11 cellular contexts compared by ENCODE assay signal in the genomic region with DNA sequence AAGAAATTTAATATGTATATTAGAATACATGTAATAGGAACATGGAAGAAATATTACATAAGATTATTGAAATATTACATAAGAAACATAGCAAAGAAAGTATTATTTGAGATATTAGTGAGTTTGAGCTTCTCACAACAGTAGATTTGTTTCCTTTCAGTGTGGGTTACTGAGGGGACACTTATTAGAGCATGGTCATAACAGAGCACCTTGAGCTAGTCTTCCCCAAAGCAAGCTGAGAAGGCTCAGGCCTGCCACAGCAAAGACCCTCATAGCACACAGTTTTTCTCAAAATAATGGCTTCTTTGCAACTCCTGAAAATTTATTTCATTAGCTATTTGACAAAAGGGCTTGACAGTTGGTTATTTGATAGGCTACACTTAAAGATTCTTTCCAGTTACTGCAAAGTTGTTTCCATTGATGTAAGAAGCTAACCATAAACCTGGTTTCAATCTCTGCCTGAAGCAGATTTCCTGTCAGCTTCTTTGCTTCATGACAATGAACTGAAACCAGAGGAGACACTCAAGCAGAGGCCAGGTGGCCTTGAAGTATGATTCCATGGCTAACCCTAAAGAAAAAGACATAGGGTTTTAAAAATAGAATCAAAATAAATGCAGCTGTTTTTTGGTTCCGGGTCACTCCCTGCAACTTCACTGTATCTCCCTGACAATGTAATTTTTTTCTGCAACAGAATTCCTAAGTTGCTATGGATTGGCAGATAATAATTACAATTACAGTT.
DNase-seq lines count a peak whose midpoint lies in the region; ATAC-seq and TF ChIP-seq lines count a peak whose summit lies in the region.
"Had no signal": no experiment of that assay in that cellular context is flagged by ENCODE, and none has a peak within 500 bp of the region (broad histone marks: within the 10 kb centered on the region; RNA-seq: fewer than 3 reads in every experiment).

No MANE protein-coding gene starts in this region.

- WGBS in SK-N-SH (ENCODE audit: low lambda C conversion rate) = 90% methylated on average over 1 of the region's 1 CpG
- WGBS in psoas muscle, 3 donors = 29 to 46% (median 31%) methylated on average over 1 of the region's 1 CpG
- 71 to 72% methylated on average over 1 of the region's 1 CpG for WGBS in esophagus squamous epithelium, 2 donors

- H3K27ac ChIP-seq in SK-N-SH (ENCODE audit: low read depth in 2 of 2, low read length in 1 of 2) (peak overlapping the region in 1 of 2 experiments; percentile 28; a peak in 1 of 4 replicates), psoas muscle (peak overlapping the region; percentile 58), esophagus squamous epithelium (no peak overlapping the region)
- H3K27ac ChIP-seq: A549, SK-N-MC had no signal

- H3K4me3 ChIP-seq in SK-N-SH (ENCODE audit: low read depth in 2 of 2, low read length in 1 of 2) (no peak overlapping the region), psoas muscle (no peak overlapping the region), esophagus squamous epithelium (no peak overlapping the region)
- H3K4me3 ChIP-seq: A549, SK-N-MC had no signal

- H3K4me1 ChIP-seq in SK-N-SH (ENCODE audit: control insufficient read depth in 1 of 2, insufficient read depth in 2 of 2, low read depth in 1 of 2, low read length in 1 of 2) (no peaks in the 10 kb centered on the region), psoas muscle (peaks cover 8% of the 10 kb centered on the region), esophagus squamous epithelium (no peaks in the 10 kb centered on the region)
- H3K4me1 ChIP-seq: A549 had no signal

- no peak for TF ChIP-seq CTCF in SK-N-SH (IDR thresholded peaks at IDR 0.05)
- TF ChIP-seq CTCF in psoas muscle (IDR thresholded peaks at IDR 0.05) = no peak
- no peak for TF ChIP-seq CTCF in esophagus squamous epithelium (IDR thresholded peaks at IDR 0.05)

- H3K27me3 ChIP-seq in SK-N-SH (ENCODE audit: insufficient read depth) = no peaks in the 10 kb centered on the region
- no peaks in the 10 kb centered on the region for H3K27me3 ChIP-seq in psoas muscle (ENCODE audit: insufficient read depth in 3 of 3, low read length in 2 of 3)
- no peaks in the 10 kb centered on the region for H3K27me3 ChIP-seq in esophagus squamous epithelium

- no peak overlapping the region for H3K9ac ChIP-seq in SK-N-SH

- ATAC-seq in SK-N-SH treated with all-trans-retinoic acid at 6 μM for 48 hours = peak; percentile 36; the same call in 1 of the 3 replicates
- ATAC-seq in GM21528 (IDR thresholded peaks at IDR 0.05; ENCODE audit: low FRiP score, unreplicated experiment) = peak; percentile 88
- ATAC-seq in HG03354 (IDR thresholded peaks at IDR 0.05; ENCODE audit: poor library complexity, severe bottlenecking, unreplicated experiment) = peak; percentile 91
- ATAC-seq in psoas muscle = peak in 2 of 4 donors; percentile 42 to 49
- ATAC-seq: A549 had no signal

- no peaks in the 10 kb centered on the region for H3K79me2 ChIP-seq in SK-N-SH (ENCODE audit: insufficient read depth)

- no peak overlapping the region for H2AFZ ChIP-seq in SK-N-SH (ENCODE audit: low read depth)

- H4K20me1 ChIP-seq in SK-N-SH (ENCODE audit: insufficient read depth) = no peaks in the 10 kb centered on the region

- no peak overlapping the region for H3K4me2 ChIP-seq in SK-N-SH
- H3K4me2 ChIP-seq: A549 had no signal

- H3F3A ChIP-seq in SK-N-SH (replicated peaks; ENCODE audit: insufficient read depth) = peaks cover 5% of the 10 kb centered on the region

- POLR2A ChIA-PET in SK-N-SH (lab: Yijun Ruan, JAX) = no interaction called here

- TF ChIP-seq RAD21 in SK-N-SH (IDR thresholded peaks at IDR 0.05; ENCODE audit: low read length) = no peak

- intact Hi-C loops in psoas muscle (cut with DNase I) = no loop called here
- intact Hi-C loops in esophagus squamous epithelium (cut with DNase I) = no loop called here

- no peaks in the 10 kb centered on the region for H3K9me3 ChIP-seq in SK-N-SH
- no peaks in the 10 kb centered on the region for H3K9me3 ChIP-seq in psoas muscle
- H3K9me3 ChIP-seq in esophagus squamous epithelium = no peaks in the 10 kb centered on the region
- H3K9me3 ChIP-seq: A549 had no signal

- TF ChIP-seq EP300 in SK-N-SH (IDR thresholded peaks at IDR 0.05; ENCODE audit: borderline replicate concordance in 1 of 2, low read depth in 1 of 2, low read length in 1 of 2) = no peak

- CTCF ChIA-PET in SK-N-SH (lab: Yijun Ruan, JAX) = interaction anchor here (1.0 to 1.6 kb wide), 2 partner anchors 16 to 35 kb away, joined by 3 to 4 read pairs; no protein-coding TSS in a partner anchor

- no peak for DNase-seq in SK-N-SH
- no peak for DNase-seq in psoas muscle
- DNase-seq in AML-193 (lab: John Stamatoyannopoulos, UW) = no peak
- no peak for DNase-seq in esophagus squamous epithelium (lab: John Stamatoyannopoulos, UW)
- no peak for DNase-seq in effector CD8-positive, alpha-beta T cell (lab: John Stamatoyannopoulos, UW)
- DNase-seq: activated T-cell treated with anti-CD3 and anti-CD28 coated beads, Interleukin-2, amount 50 U/mL, for 48 hours had no signal

- no peaks in the 10 kb centered on the region for H3K9me2 ChIP-seq in SK-N-SH

- no peak for TF ChIP-seq POLR2A in esophagus squamous epithelium (IDR thresholded peaks at IDR 0.05)

- H3K36me3 ChIP-seq in SK-N-SH (replicated peaks in 1 of 2; ENCODE audit: control insufficient read depth in 1 of 2, insufficient read depth in 2 of 2, low read length in 1 of 2) = peaks cover 72 to 75% of the 10 kb centered on the region in 2 experiments
- H3K36me3 ChIP-seq in psoas muscle (ENCODE audit: insufficient read depth in 1 of 2, low read depth in 1 of 2) = peaks cover 19 to 94% of the 10 kb centered on the region in 2 donors
- peaks cover 20 to 100% (median 39%) of the 10 kb centered on the region in 3 donors for H3K36me3 ChIP-seq in esophagus squamous epithelium

TF ChIP-seq in SK-N-SH treated with all-trans-retinoic acid at 6 μM for 48 hours, 23 proteins besides CTCF, POLR2A, EP300 and RAD21 (continues in another document):
- no peak for TF ChIP-seq OSR1 (CRISPR knock-in tag; IDR thresholded peaks at IDR 0.05)
- TF ChIP-seq ZFP30 (CRISPR knock-in tag; IDR thresholded peaks at IDR 0.05) = no peak
- no peak for TF ChIP-seq ZFP3 (CRISPR knock-in tag; IDR thresholded peaks at IDR 0.05)
- no peak for TF ChIP-seq TOX (CRISPR knock-in tag; IDR thresholded peaks at IDR 0.05; ENCODE audit: borderline replicate concordance)
- no peak for TF ChIP-seq ZC3H10 (CRISPR knock-in tag; IDR thresholded peaks at IDR 0.05)
- no peak for TF ChIP-seq CSDC2 (CRISPR knock-in tag; IDR thresholded peaks at IDR 0.05)
- TF ChIP-seq, protein P1, sequence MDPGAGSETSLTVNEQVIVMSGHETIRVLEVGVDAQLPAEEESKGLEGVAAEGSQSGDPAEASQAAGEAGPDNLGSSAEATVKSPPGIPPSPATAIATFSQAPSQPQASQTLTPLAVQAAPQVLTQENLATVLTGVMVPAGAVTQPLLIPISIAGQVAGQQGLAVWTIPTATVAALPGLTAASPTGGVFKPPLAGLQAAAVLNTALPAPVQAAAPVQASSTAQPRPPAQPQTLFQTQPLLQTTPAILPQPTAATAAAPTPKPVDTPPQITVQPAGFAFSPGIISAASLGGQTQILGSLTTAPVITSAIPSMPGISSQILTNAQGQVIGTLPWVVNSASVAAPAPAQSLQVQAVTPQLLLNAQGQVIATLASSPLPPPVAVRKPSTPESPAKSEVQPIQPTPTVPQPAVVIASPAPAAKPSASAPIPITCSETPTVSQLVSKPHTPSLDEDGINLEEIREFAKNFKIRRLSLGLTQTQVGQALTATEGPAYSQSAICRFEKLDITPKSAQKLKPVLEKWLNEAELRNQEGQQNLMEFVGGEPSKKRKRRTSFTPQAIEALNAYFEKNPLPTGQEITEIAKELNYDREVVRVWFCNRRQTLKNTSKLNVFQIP (CRISPR knock-in tag; IDR thresholded peaks at IDR 0.05; ENCODE audit: borderline replicate concordance, low read depth) = no peak

TF ChIP-seq in SK-N-SH, 30 proteins besides CTCF, POLR2A, EP300 and RAD21 (continues in another document):
- TF ChIP-seq GATA2 (CRISPR knock-in tag; IDR thresholded peaks at IDR 0.05) = no peak
- no peak for TF ChIP-seq FOXJ3 (CRISPR knock-in tag; IDR thresholded peaks at IDR 0.05)
- no peak for TF ChIP-seq SIN3A (IDR thresholded peaks at IDR 0.05; ENCODE audit: borderline replicate concordance, low read depth, low read length)
- TF ChIP-seq TEAD4 (IDR thresholded peaks at IDR 0.05; ENCODE audit: borderline replicate concordance, insufficient read depth) = no peak
- TF ChIP-seq FOSL2 (IDR thresholded peaks at IDR 0.05; ENCODE audit: borderline replicate concordance, low read depth) = no peak
- TF ChIP-seq NFIC (IDR thresholded peaks at IDR 0.05; ENCODE audit: borderline replicate concordance) = no peak
- no peak for TF ChIP-seq NRF1 (IDR thresholded peaks at IDR 0.05; ENCODE audit: low read depth, low read length)
- TF ChIP-seq JUND (IDR thresholded peaks at IDR 0.05) = no peak
- TF ChIP-seq SMC3 (IDR thresholded peaks at IDR 0.05; ENCODE audit: low read depth, low read length) = no peak
- TF ChIP-seq, protein P2, sequence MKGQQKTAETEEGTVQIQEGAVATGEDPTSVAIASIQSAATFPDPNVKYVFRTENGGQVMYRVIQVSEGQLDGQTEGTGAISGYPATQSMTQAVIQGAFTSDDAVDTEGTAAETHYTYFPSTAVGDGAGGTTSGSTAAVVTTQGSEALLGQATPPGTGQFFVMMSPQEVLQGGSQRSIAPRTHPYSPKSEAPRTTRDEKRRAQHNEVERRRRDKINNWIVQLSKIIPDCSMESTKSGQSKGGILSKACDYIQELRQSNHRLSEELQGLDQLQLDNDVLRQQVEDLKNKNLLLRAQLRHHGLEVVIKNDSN (IDR thresholded peaks at IDR 0.05; ENCODE audit: borderline replicate concordance, low read depth) = no peak
- TF ChIP-seq MXI1 (IDR thresholded peaks at IDR 0.05; ENCODE audit: low read depth, low read length) = no peak
